Comparison of ENCODE assay signal across 8 cellular contexts in the genomic region with DNA sequence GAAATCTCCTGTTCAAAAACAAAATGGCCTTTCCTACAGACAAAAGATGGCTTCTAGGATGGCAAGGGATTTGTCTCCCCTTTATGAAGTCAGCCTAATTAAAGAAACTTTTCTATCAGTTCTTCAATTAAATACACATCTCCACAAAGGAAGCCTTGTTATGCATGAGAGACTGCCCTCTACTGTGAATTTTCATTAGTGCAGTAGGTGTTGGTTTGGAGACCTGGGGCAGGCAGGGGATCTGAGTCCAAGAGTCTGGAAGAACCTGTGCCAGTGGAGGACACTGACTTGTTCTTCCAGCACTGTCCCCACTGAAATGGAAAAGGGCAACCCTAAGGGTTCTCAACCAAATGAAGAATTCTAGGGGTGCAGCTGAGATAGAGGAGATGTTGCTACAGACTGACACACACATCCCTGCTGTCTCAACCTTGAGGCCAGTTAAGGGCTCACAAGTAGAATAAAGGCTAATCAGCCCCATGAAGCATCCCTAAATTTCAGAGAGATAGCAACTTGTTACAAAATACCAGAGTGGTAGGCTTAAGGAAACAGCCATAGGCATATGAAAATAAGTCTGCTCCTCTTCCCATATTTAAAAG.
DNase-seq lines count a peak whose midpoint lies in the region; ATAC-seq, FAIRE-seq and TF ChIP-seq lines count a peak whose summit lies in the region.

No MANE protein-coding gene starts in this region.

- H2BK12ac ChIP-seq in H9 (ENCODE audit: insufficient read length, low read depth, low read length) = no peak overlapping the region

- no peak overlapping the region for H3T11ph ChIP-seq in H9 (ENCODE audit: low read length)

- no peak overlapping the region for H2BK15ac ChIP-seq in H9 (ENCODE audit: low read depth, low read length)

- TF ChIP-seq CTCF in H9 (conservative IDR thresholded peaks at IDR 0.05) = peak; percentile 82

- no peak overlapping the region for H2BK20ac ChIP-seq in H9 (ENCODE audit: low read depth, low read length, poor library complexity, severe bottlenecking)

- no peak overlapping the region for H4K5ac ChIP-seq in H9 (ENCODE audit: insufficient read length, low read depth, low read length)

- no peak overlapping the region for H2BK120ac ChIP-seq in H9 (ENCODE audit: low read depth, low read length, poor library complexity, severe bottlenecking)

- H3K18ac ChIP-seq in H9 (ENCODE audit: insufficient read length, low read depth, low read length) = no peak overlapping the region

- H2BK5ac ChIP-seq in H9 (ENCODE audit: insufficient read length, low read length) = no peak overlapping the region

- H3K4ac ChIP-seq in H9 (ENCODE audit: low read depth, low read length) = no peak overlapping the region

- no peak overlapping the region for H3K14ac ChIP-seq in H9 (ENCODE audit: insufficient read depth, low read length)

- H4K20me1 ChIP-seq in H9 (ENCODE audit: control insufficient read depth, insufficient read depth, insufficient read length) = no peaks in the 10 kb centered on the region

- no peak overlapping the region for H3K23ac ChIP-seq in H9 (ENCODE audit: insufficient read length, low read depth, low read length)

- no peak overlapping the region for H4K8ac ChIP-seq in H9 (replicated peaks; ENCODE audit: insufficient read length, low read depth, low read length)

- no peak for FAIRE-seq in urothelium cell line (lab: Jason Lieb, UNC)

- peak; percentile 95 for ATAC-seq in left lobe of liver

- H3K27me3 ChIP-seq in H9 (ENCODE audit: insufficient read depth, low read length) = no peaks in the 10 kb centered on the region

- no peaks in the 10 kb centered on the region for H3K79me2 ChIP-seq in H9 (ENCODE audit: insufficient read depth, low read length)

- no peaks in the 10 kb centered on the region for H3K79me1 ChIP-seq in H9 (ENCODE audit: insufficient read depth, low read depth, low read length, poor library complexity, severe bottlenecking)

- no peaks in the 10 kb centered on the region for H3K9me3 Mint-ChIP-seq in H9

- H3K23me2 ChIP-seq in H9 (ENCODE audit: insufficient read length, low read depth, low read length, poor library complexity, severe bottlenecking) = no peaks in the 10 kb centered on the region

- H3K4me1 Mint-ChIP-seq in H9 = peaks cover 16 to 19% of the 10 kb centered on the region in 2 experiments

- no peak overlapping the region; a peak in 1 of 7 replicates for H3K27ac Mint-ChIP-seq in H9

- no peak overlapping the region for H3K4me2 ChIP-seq in H9 (ENCODE audit: insufficient read depth, insufficient read length, low read length)

- H3K4me3 Mint-ChIP-seq in H9 = no peak overlapping the region

- H3K9ac ChIP-seq in H9 (ENCODE audit: extremely low read depth, insufficient read length, low read length) = no peak overlapping the region

- H3K27me3 Mint-ChIP-seq in H9 (ENCODE audit: low read depth) = no peaks in the 10 kb centered on the region

- H2AFZ ChIP-seq in H9 (ENCODE audit: low read length) = no peak overlapping the region

- no peak overlapping the region for H2AK5ac ChIP-seq in H9 (ENCODE audit: insufficient read length, low read length)

- no peaks in the 10 kb centered on the region for H3K4me1 ChIP-seq in H9 (ENCODE audit: insufficient read depth, low read length)

- DNase-seq in DMS79 treated with DMSO at 0.1 percent for 48 hours (lab: John Stamatoyannopoulos, UW) (peak; percentile 14), DMS79 (lab: John Stamatoyannopoulos, UW) (no peak), H9 (peak; percentile 48), NCI-H526 (lab: John Stamatoyannopoulos, UW) (peak; percentile 33 to 65), cerebellar cortex (ENCODE audit: low spot score) (peak; percentile 34), left lobe of liver (ENCODE audit: low spot score) (no peak), urothelium cell line (ENCODE audit: low spot score) (peak; percentile 65), activated gamma-delta T cell treated with Interleukin-2 at 50 U/mL for 16 hours (no peak)

- no peaks in the 10 kb centered on the region for H3K36me3 Mint-ChIP-seq in H9 (ENCODE audit: insufficient read depth in 1 of 3, low read depth in 3 of 3)

- H3K56ac ChIP-seq in H9 (ENCODE audit: insufficient read length, low read depth, low read length) = no peak overlapping the region

- no peaks in the 10 kb centered on the region for H3K9me3 ChIP-seq in H9 (ENCODE audit: control insufficient read depth, low read depth, low read length)

- H3K27ac ChIP-seq in H9 (ENCODE audit: insufficient read length, low read depth, low read length) = no peak overlapping the region

- H4K91ac ChIP-seq in H9 (ENCODE audit: insufficient read length, low read depth, low read length) = no peak overlapping the region

Comparison
In these comparisons a context has a peak if more than half of its experiments do, and no peak if none do; other contexts are left out.
1. DNase-seq: peak in DMS79 treated with DMSO at 0.1 percent for 48 hours (single experiment), H9 (single experiment), NCI-H526 (2 of 2), cerebellar cortex (single experiment) and urothelium cell line (single experiment); none in DMS79 (single experiment), left lobe of liver (single experiment) and activated gamma-delta T cell treated with Interleukin-2 at 50 U/mL for 16 hours (single experiment).